Comparison of ENCODE assay signal across 18 cellular contexts in the genomic region with DNA sequence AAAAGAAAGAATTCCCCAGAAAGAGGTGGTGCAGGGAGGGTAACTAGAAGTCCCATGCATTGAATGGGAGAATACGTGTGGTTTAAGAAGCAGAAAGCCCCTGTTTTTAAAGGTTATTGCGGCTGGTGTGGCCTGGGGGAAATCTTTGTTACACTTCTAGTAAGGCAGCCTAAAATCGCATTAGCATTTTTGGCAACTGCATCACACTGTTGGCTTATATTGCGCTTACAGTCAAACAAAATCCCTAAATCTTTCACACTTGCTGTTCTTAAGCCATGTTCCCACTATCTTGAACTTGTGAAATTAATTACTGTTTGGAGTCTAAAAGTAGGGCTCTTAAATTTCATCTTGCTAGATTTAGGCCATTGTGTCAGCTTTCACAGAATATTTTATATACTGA.
DNase-seq lines count a peak whose midpoint lies in the region; ATAC-seq and TF ChIP-seq lines count a peak whose summit lies in the region.
"Had no signal": no experiment of that assay in that cellular context is flagged by ENCODE, and none has a peak within 500 bp of the region (broad histone marks: within the 10 kb centered on the region; RNA-seq: fewer than 3 reads in every experiment).

No MANE protein-coding gene starts in this region.

- DNase-seq in Right ventricle myocardium superior (no peak), heart left ventricle (no peak), esophagus muscularis mucosa (ENCODE audit: extremely low spot score) (no peak), nephron progenitor cell (no peak), aorta (no peak), GM10266 (ENCODE audit: extremely low spot score) (no peak)
- no peak for DNase-seq in stimulated activated CD4-positive, alpha-beta T cell treated with anti-CD3 and anti-CD28 coated beads, Interleukin-4, amount 100 ng/mL, for 4 hours
- DNase-seq: C1 segment of cervical spinal cord, DND-41, NCI-H1417 treated with DMSO at 0.1 percent for 48 hours, NCI-H1930, NCI-H2171, NCI-H446, NCI-H748 treated with DMSO at 0.1 percent for 48 hours, Peyer's patch, SHP77 treated with DMSO at 0.1 percent for 48 hours had no signal

- H3K27ac Mint-ChIP-seq in nephron progenitor cell, result peak overlapping the region; percentile 51

- H3K4me3 Mint-ChIP-seq in nephron progenitor cell, result no peak overlapping the region

- TF ChIP-seq POLR2A in heart left ventricle (IDR thresholded peaks at IDR 0.05) (no peak), esophagus muscularis mucosa (IDR thresholded peaks at IDR 0.05; ENCODE audit: low read depth) (no peak)

- H3K4me1 ChIP-seq in heart left ventricle (peaks cover 0 to 6% (median 0%) of the 10 kb centered on the region in 12 donors), esophagus muscularis mucosa (peaks cover 0 to 24% (median 14%) of the 10 kb centered on the region in 4 donors), aorta (ENCODE audit: control insufficient read depth in 1 of 2, insufficient read depth in 2 of 2, low read length in 2 of 2) (no peaks in the 10 kb centered on the region)
- H3K4me1 ChIP-seq: Peyer's patch had no signal

- H3K27me3 ChIP-seq in heart left ventricle, result no peaks in the 10 kb centered on the region
- H3K27me3 ChIP-seq in esophagus muscularis mucosa, result no peaks in the 10 kb centered on the region
- H3K27me3 ChIP-seq in aorta (ENCODE audit: control insufficient read depth in 1 of 2, insufficient read depth in 2 of 2, low read length in 1 of 2), result no peaks in the 10 kb centered on the region
- H3K27me3 ChIP-seq: Peyer's patch had no signal

- no peaks in the 10 kb centered on the region for H3K9me3 ChIP-seq in heart left ventricle
- no peaks in the 10 kb centered on the region for H3K9me3 ChIP-seq in esophagus muscularis mucosa
- H3K9me3 ChIP-seq in aorta (ENCODE audit: control insufficient read depth, low read length), result no peaks in the 10 kb centered on the region
- H3K9me3 ChIP-seq: Peyer's patch had no signal

- 70 to 87% (median 83%) methylated on average over 4 of the region's 4 CpGs for whole genome bisulfite sequencing in heart left ventricle, 4 donors
- WGBS in esophagus muscularis mucosa, result 37% methylated on average over 4 of the region's 4 CpGs
- 45 to 47% methylated on average over 4 of the region's 4 CpGs for WGBS in aorta, 2 donors

- TF ChIP-seq CTCF in heart left ventricle (IDR thresholded peaks at IDR 0.05) (no peak), esophagus muscularis mucosa (IDR thresholded peaks at IDR 0.05) (no peak), nephron progenitor cell (IDR thresholded peaks at IDR 0.05) (no peak), GM10266 (IDR thresholded peaks at IDR 0.05; ENCODE audit: control insufficient read depth, insufficient read depth, low read depth, missing control alignments) (no peak)

- H3K4me1 Mint-ChIP-seq in nephron progenitor cell, result peaks cover 23% of the 10 kb centered on the region

- peak; percentile 37 for ATAC-seq in Right ventricle myocardium superior (ENCODE audit: poor library complexity)
- ATAC-seq in heart left ventricle, result no peak
- ATAC-seq in aorta (ENCODE audit: low FRiP score), result peak; percentile 38
- no peak for ATAC-seq in GM21737 (IDR thresholded peaks at IDR 0.05; ENCODE audit: unreplicated experiment)
- ATAC-seq: K562 had no signal

- no peak for TF ChIP-seq EP300 in esophagus muscularis mucosa (IDR thresholded peaks at IDR 0.05)

- H3K27me3 Mint-ChIP-seq in nephron progenitor cell (ENCODE audit: low read depth, poor library complexity), result no peaks in the 10 kb centered on the region

- H3K27ac ChIP-seq in heart left ventricle (peak overlapping the region in 5 of 12 donors; percentile 27 to 59 (median 40)), esophagus muscularis mucosa (replicated peaks in 1 of 4) (peak overlapping the region in 3 of 4 donors; percentile 18 to 46 (median 30)), aorta (ENCODE audit: low read depth in 1 of 2, low read length in 2 of 2) (no peak overlapping the region)

- no peak overlapping the region for H3K4me3 ChIP-seq in heart left ventricle
- H3K4me3 ChIP-seq in esophagus muscularis mucosa, result no peak overlapping the region
- H3K4me3 ChIP-seq in aorta (ENCODE audit: low read length in 2 of 2), result no peak overlapping the region
- H3K4me3 ChIP-seq: K562, Peyer's patch had no signal

- H3K36me3 Mint-ChIP-seq in nephron progenitor cell (ENCODE audit: low read depth), result no peaks in the 10 kb centered on the region

- H3K36me3 ChIP-seq in heart left ventricle, result no peaks in the 10 kb centered on the region
- no peaks in the 10 kb centered on the region for H3K36me3 ChIP-seq in esophagus muscularis mucosa
- H3K36me3 ChIP-seq in aorta (ENCODE audit: control insufficient read depth in 1 of 2, insufficient read depth in 2 of 2, low read length in 1 of 2), result no peaks in the 10 kb centered on the region
- H3K36me3 ChIP-seq: Peyer's patch had no signal

- intact Hi-C loops in Right ventricle myocardium superior (cut with DNase I), result loop anchor here (10.0 kb wide), 2 partner anchors 67 to 237 kb away; partner anchors contain the start of gene GOLIM4
- intact Hi-C loops in heart left ventricle (cut with DNase I), result loop anchor here in 7 of 10 donors (5.0 to 10.0 kb wide), 5 partner anchors 39 to 247 kb away; partner anchors contain the start of gene GOLIM4 (in 3 of the 7)
- intact Hi-C loops in esophagus muscularis mucosa (cut with DNase I), result loop anchor here (2.0 kb wide), 1 partner anchor 65 kb away; no protein-coding TSS in a partner anchor
- intact Hi-C loops in aorta (cut with DNase I), result no loop called here

- no peaks in the 10 kb centered on the region for H3K9me3 Mint-ChIP-seq in nephron progenitor cell

Comparison
In these comparisons a context has a peak if more than half of its experiments do, and no peak if none do; other contexts are left out.
1. ATAC-seq: peak in Right ventricle myocardium superior (single experiment) and aorta (single experiment); none in heart left ventricle (0 of 4) and GM21737 (single experiment).
2. H3K27ac ChIP-seq: peak in esophagus muscularis mucosa (3 of 4); none in aorta (0 of 2).
3. intact Hi-C loops: an anchor here in Right ventricle myocardium superior (10.0 kb wide), heart left ventricle (5.0 to 10.0 kb wide) and esophagus muscularis mucosa (2.0 kb wide); none called in aorta.